In the genomic region with DNA sequence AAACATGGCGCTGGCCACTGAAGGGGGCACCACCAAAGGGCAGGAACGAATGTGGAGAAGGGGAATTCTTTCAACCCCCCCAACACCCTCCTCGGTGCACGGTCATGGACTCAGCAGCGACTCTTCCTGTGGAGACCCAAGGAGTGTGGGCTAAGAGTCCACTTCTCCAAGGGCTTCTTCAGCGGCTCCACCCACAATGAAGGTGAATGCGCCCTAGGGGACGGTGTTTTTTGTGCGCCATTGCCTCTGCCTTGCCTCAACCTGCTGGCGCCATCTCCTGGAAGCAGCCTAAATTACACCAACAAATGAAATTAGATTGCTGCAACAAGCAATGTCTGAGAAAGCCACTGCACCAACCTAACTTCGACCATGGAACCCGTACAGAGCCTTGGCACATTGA, we compare ENCODE assay signal across 11 cellular contexts.
A peak's percentile ranks its signal among the peaks of the same experiment; 100 is the strongest.
DNase-seq lines count a peak whose midpoint lies in the region; ATAC-seq and TF ChIP-seq lines count a peak whose summit lies in the region.
"Had no signal": no experiment of that assay in that cellular context is flagged by ENCODE, and none has a peak within 500 bp of the region (broad histone marks: within the 10 kb centered on the region; RNA-seq: fewer than 3 reads in every experiment).

No MANE protein-coding gene starts in this region.

- peak; percentile 56 for TF ChIP-seq CTCF in KMS-11 (conservative IDR thresholded peaks at IDR 0.05; ENCODE audit: low read depth, low read length)
- TF ChIP-seq CTCF in adrenal gland (IDR thresholded peaks at IDR 0.05), result peak in 4 of 6 experiments; percentile 15 to 33 (median 22)

- H2AFZ ChIP-seq in KMS-11 (ENCODE audit: low read depth), result no peak overlapping the region

- H3K79me2 ChIP-seq in KMS-11 (ENCODE audit: insufficient read depth, low read depth), result no peaks in the 10 kb centered on the region
- H3K79me2 ChIP-seq in mesendoderm (ENCODE audit: control insufficient read depth, insufficient read depth, low read length), result no peaks in the 10 kb centered on the region

- no peak overlapping the region for H2BK5ac ChIP-seq in mesendoderm (ENCODE audit: low read length)

- H3K4me3 ChIP-seq in KMS-11 (IDR thresholded peaks at IDR 0.05; ENCODE audit: insufficient read depth, low read depth, low read length) (no peak overlapping the region), adrenal gland (no peak overlapping the region), mesendoderm (ENCODE audit: low read length) (no peak overlapping the region)
- H3K4me3 ChIP-seq: ovary, thoracic aorta had no signal

- TF ChIP-seq POLR2A in adrenal gland (IDR thresholded peaks at IDR 0.05), result no peak

- H3K9me3 ChIP-seq in adrenal gland (replicated peaks in 1 of 3), result no peaks in the 10 kb centered on the region
- H3K9me3 ChIP-seq: ovary, thoracic aorta had no signal

- H3K4ac ChIP-seq in mesendoderm (ENCODE audit: low read depth, low read length), result no peak overlapping the region

- no peak overlapping the region for H3K9ac ChIP-seq in KMS-11
- H3K9ac ChIP-seq in mesendoderm (ENCODE audit: low read length), result no peak overlapping the region

- no peaks in the 10 kb centered on the region for H3K27me3 ChIP-seq in KMS-11 (ENCODE audit: insufficient read depth, low read depth)
- peaks cover 3% of the 10 kb centered on the region for H3K27me3 ChIP-seq in adrenal gland
- H3K27me3 ChIP-seq in mesendoderm (ENCODE audit: insufficient read depth, low read length, poor library complexity), result no peaks in the 10 kb centered on the region
- H3K27me3 ChIP-seq: ovary had no signal

- peaks cover 7% of the 10 kb centered on the region for H3K9me3 Mint-ChIP-seq in activated CD4-positive, alpha-beta T cell treated with anti-CD3 and anti-CD28 coated beads for 36 hours (ENCODE audit: low read depth)
- peaks cover 0 to 7% of the 10 kb centered on the region in 2 donors for H3K9me3 Mint-ChIP-seq in effector memory CD8-positive, alpha-beta T cell

- 34 to 55% (median 37%) methylated on average over 5 to 12 of the region's 12 CpGs for WGBS in adrenal gland, 4 donors
- WGBS in mesendoderm (ENCODE audit: extremely low coverage, insufficient coverage, low lambda C conversion rate), result no CpG with 5 or more reads among the region's 12 CpGs

- CTCF ChIA-PET in activated CD4-positive, alpha-beta T cell treated with anti-CD3 and anti-CD28 coated beads for 36 hours (lab: Charles Lee), result no interaction called here

- H3K27ac ChIP-seq in KMS-11 (no peak overlapping the region), adrenal gland (no peak overlapping the region), mesendoderm (ENCODE audit: low read depth, low read length) (no peak overlapping the region)
- H3K27ac ChIP-seq: ovary, thoracic aorta had no signal

- no peak overlapping the region for H3K27ac Mint-ChIP-seq in activated CD4-positive, alpha-beta T cell treated with anti-CD3 and anti-CD28 coated beads for 36 hours
- no peak overlapping the region for H3K27ac Mint-ChIP-seq in effector memory CD8-positive, alpha-beta T cell

- H3K18ac ChIP-seq in mesendoderm (ENCODE audit: low read length), result no peak overlapping the region

- no peak overlapping the region for H4K8ac ChIP-seq in mesendoderm (ENCODE audit: low read depth, low read length)

- DNase-seq in activated CD4-positive, alpha-beta T cell treated with anti-CD3 and anti-CD28 coated beads for 36 hours, result peak; percentile 20
- no peak for DNase-seq in activated CD4-positive, alpha-beta T cell treated with anti-CD3 and anti-CD28 coated beads, Interleukin-2, amount 50 U/mL, for 4 hours
- peak in 4 of 7 donors; percentile 4 to 40 (median 22) for DNase-seq in adrenal gland
- DNase-seq in mesendoderm, result peak; percentile 68
- DNase-seq in effector memory CD8-positive, alpha-beta T cell, result no peak
- no peak for DNase-seq in DMS114 treated with DMSO at 0.1 percent for 48 hours (lab: John Stamatoyannopoulos, UW; ENCODE audit: unreplicated experiment)
- DNase-seq: C1 segment of cervical spinal cord, ovary had no signal

- ATAC-seq in activated CD4-positive, alpha-beta T cell treated with anti-CD3 and anti-CD28 coated beads for 36 hours, result no peak
- no peak for ATAC-seq in effector memory CD8-positive, alpha-beta T cell (replicated peaks)
- no peak for ATAC-seq in HG03039 (IDR thresholded peaks at IDR 0.05; ENCODE audit: unreplicated experiment)

- no peak overlapping the region for H3K4me2 ChIP-seq in KMS-11
- H3K4me2 ChIP-seq in mesendoderm (ENCODE audit: low read length), result no peak overlapping the region

- no peaks in the 10 kb centered on the region for H4K20me1 ChIP-seq in KMS-11 (ENCODE audit: insufficient read depth)

- H3K4me1 ChIP-seq in KMS-11 (ENCODE audit: low read depth, poor library complexity, severe bottlenecking), result no peaks in the 10 kb centered on the region
- H3K4me1 ChIP-seq in adrenal gland (replicated peaks in 1 of 2), result no peaks in the 10 kb centered on the region
- H3K4me1 ChIP-seq in mesendoderm (ENCODE audit: control insufficient read depth, low read depth, low read length), result no peaks in the 10 kb centered on the region

- H3K79me1 ChIP-seq in mesendoderm (ENCODE audit: low read length), result no peaks in the 10 kb centered on the region

- H3K27me3 Mint-ChIP-seq in activated CD4-positive, alpha-beta T cell treated with anti-CD3 and anti-CD28 coated beads for 36 hours, result no peaks in the 10 kb centered on the region
- H3K27me3 Mint-ChIP-seq in effector memory CD8-positive, alpha-beta T cell, result no peaks in the 10 kb centered on the region

- no peak overlapping the region for H3K56ac ChIP-seq in mesendoderm (ENCODE audit: low read length)

- H3K36me3 ChIP-seq in KMS-11 (ENCODE audit: insufficient read depth), result no peaks in the 10 kb centered on the region
- no peaks in the 10 kb centered on the region for H3K36me3 ChIP-seq in adrenal gland (replicated peaks in 1 of 2)
- no peaks in the 10 kb centered on the region for H3K36me3 ChIP-seq in mesendoderm (ENCODE audit: control insufficient read depth, insufficient read depth, low read length)
- H3K36me3 ChIP-seq: ovary, thoracic aorta had no signal

- H4K5ac ChIP-seq in mesendoderm (ENCODE audit: low read length), result no peak overlapping the region

- H2AK5ac ChIP-seq in mesendoderm (ENCODE audit: low read length), result no peak overlapping the region

- POLR2A ChIA-PET in activated CD4-positive, alpha-beta T cell treated with anti-CD3 and anti-CD28 coated beads for 36 hours (lab: Charles Lee), result no interaction called here

- H2BK15ac ChIP-seq in mesendoderm (replicated peaks; ENCODE audit: low read depth), result no peak overlapping the region

- no peak overlapping the region for H3K4me3 Mint-ChIP-seq in activated CD4-positive, alpha-beta T cell treated with anti-CD3 and anti-CD28 coated beads for 36 hours
- no peak overlapping the region for H3K4me3 Mint-ChIP-seq in effector memory CD8-positive, alpha-beta T cell

- H3K36me3 Mint-ChIP-seq in activated CD4-positive, alpha-beta T cell treated with anti-CD3 and anti-CD28 coated beads for 36 hours (ENCODE audit: low read depth), result no peaks in the 10 kb centered on the region
- no peaks in the 10 kb centered on the region for H3K36me3 Mint-ChIP-seq in effector memory CD8-positive, alpha-beta T cell (ENCODE audit: insufficient read depth)

- intact Hi-C loops in activated CD4-positive, alpha-beta T cell treated with anti-CD3 and anti-CD28 coated beads for 36 hours (cut with DNase I, micrococcal nuclease), result no loop called here
- intact Hi-C loops in adrenal gland (cut with DNase I), result no loop called here

- H2BK120ac ChIP-seq in mesendoderm (ENCODE audit: low read depth, low read length), result no peak overlapping the region

- no peak overlapping the region for H3K23ac ChIP-seq in mesendoderm (ENCODE audit: low read length)

- H3K4me1 Mint-ChIP-seq in activated CD4-positive, alpha-beta T cell treated with anti-CD3 and anti-CD28 coated beads for 36 hours, result no peaks in the 10 kb centered on the region
- H3K4me1 Mint-ChIP-seq in effector memory CD8-positive, alpha-beta T cell (ENCODE audit: low read depth in 2 of 2), result no peaks in the 10 kb centered on the region

Comparison
In these comparisons a context has a peak if more than half of its experiments do, and no peak if none do; other contexts are left out.
1. DNase-seq: peak in activated CD4-positive, alpha-beta T cell treated with anti-CD3 and anti-CD28 coated beads for 36 hours (single experiment), adrenal gland (4 of 7) and mesendoderm (single experiment); none in activated CD4-positive, alpha-beta T cell treated with anti-CD3 and anti-CD28 coated beads, Interleukin-2, amount 50 U/mL, for 4 hours (0 of 2), effector memory CD8-positive, alpha-beta T cell (0 of 3) and DMS114 treated with DMSO at 0.1 percent for 48 hours (single experiment).